9 cellular contexts compared by ENCODE assay signal in genomic region chr2:197197808-197198409, GRCh38.
A peak's percentile ranks its signal among the peaks of the same experiment; 100 is the strongest.
DNase-seq lines count a peak whose midpoint lies in the region; ATAC-seq, FAIRE-seq and TF ChIP-seq lines count a peak whose summit lies in the region.
"Had no signal": no experiment of that assay in that cellular context is flagged by ENCODE, and none has a peak within 500 bp of the region (broad histone marks: within the 10 kb centered on the region; RNA-seq: fewer than 3 reads in every experiment).

No MANE protein-coding gene starts in this region.

- H3K27me3 Mint-ChIP-seq in CD8-positive, alpha-beta T cell (ENCODE audit: low read depth), result no peaks in the 10 kb centered on the region
- peaks cover 2% of the 10 kb centered on the region for H3K27me3 Mint-ChIP-seq in neural progenitor cell (ENCODE audit: insufficient read depth, low read depth)

- FAIRE-seq in D721Med (lab: Jason Lieb, UNC), result no peak

- H3K27me3 ChIP-seq in CD8-positive, alpha-beta T cell (ENCODE audit: insufficient read depth, low read length), result no peaks in the 10 kb centered on the region
- H3K27me3 ChIP-seq in HL-60 (ENCODE audit: insufficient read depth, poor library complexity, severe bottlenecking) (no peaks in the 10 kb centered on the region), ascending aorta (no peaks in the 10 kb centered on the region), neural progenitor cell (no peaks in the 10 kb centered on the region), brain microvascular endothelial cell (replicated peaks) (no peaks in the 10 kb centered on the region)

- peaks cover 28% of the 10 kb centered on the region for H3K36me3 Mint-ChIP-seq in CD8-positive, alpha-beta T cell
- H3K36me3 Mint-ChIP-seq in neural progenitor cell, result no peaks in the 10 kb centered on the region

- H3K4me3 ChIP-seq in CD8-positive, alpha-beta T cell (ENCODE audit: low read depth, low read length), result peak overlapping the region; percentile 47
- H3K4me3 ChIP-seq in HL-60 (replicated peaks; ENCODE audit: insufficient read depth, low read length), result no peak overlapping the region
- H3K4me3 ChIP-seq in ascending aorta, result peak overlapping the region; percentile 29 to 51
- H3K4me3 ChIP-seq in neural progenitor cell, result no peak overlapping the region
- H3K4me3 ChIP-seq in brain microvascular endothelial cell (ENCODE audit: low read depth, low read length), result no peak overlapping the region

- no peaks in the 10 kb centered on the region for H4K20me1 ChIP-seq in neural progenitor cell (ENCODE audit: low read depth)

- no peak overlapping the region for H3K4me2 ChIP-seq in neural progenitor cell

- no peak for TF ChIP-seq CTCF in CD8-positive, alpha-beta T cell (IDR thresholded peaks at IDR 0.05)
- TF ChIP-seq CTCF in HL-60 (IDR thresholded peaks at IDR 0.05; ENCODE audit: insufficient read depth, low read length) (no peak), ascending aorta (IDR thresholded peaks at IDR 0.05) (no peak), neural progenitor cell (IDR thresholded peaks at IDR 0.05) (no peak), brain microvascular endothelial cell (IDR thresholded peaks at IDR 0.05; ENCODE audit: low read depth, low read length, missing control alignments) (no peak), D721Med (IDR thresholded peaks at IDR 0.05; ENCODE audit: insufficient read depth, missing control alignments) (no peak)

- intact Hi-C loops in CD8-positive, alpha-beta T cell (cut with DNase I, micrococcal nuclease), result loop anchor here in 1 of 2 experiments (2.0 to 5.0 kb wide), 2 partner anchors 39 to 59 kb away; no protein-coding TSS in a partner anchor
- intact Hi-C loops in ascending aorta (cut with DNase I), result loop anchor here (5.0 kb wide), 1 partner anchor 254 kb away; the partner anchor contains the start of gene COQ10B

- no peaks in the 10 kb centered on the region for H3K36me3 ChIP-seq in CD8-positive, alpha-beta T cell (ENCODE audit: insufficient read depth, low read length)
- H3K36me3 ChIP-seq in ascending aorta, result no peaks in the 10 kb centered on the region
- no peaks in the 10 kb centered on the region for H3K36me3 ChIP-seq in neural progenitor cell
- no peaks in the 10 kb centered on the region for H3K36me3 ChIP-seq in brain microvascular endothelial cell (replicated peaks)
- H3K36me3 ChIP-seq: WERI-Rb-1 had no signal

- H2AFZ ChIP-seq in neural progenitor cell (replicated peaks), result peak overlapping the region; percentile 36

- CTCF ChIA-PET in CD8-positive, alpha-beta T cell (lab: Charles Lee), result interaction anchor here (0.6 to 7.8 kb wide), 16 partner anchors 8 to 129 kb away, joined by 3 to 89 read pairs (median 5); partner anchors contain the start of gene ANKRD44

- peak overlapping the region; percentile 94 for H3K4me3 Mint-ChIP-seq in CD8-positive, alpha-beta T cell
- H3K4me3 Mint-ChIP-seq in neural progenitor cell, result no peak overlapping the region

- no peak overlapping the region for H3K9ac ChIP-seq in neural progenitor cell

- peaks cover 76% of the 10 kb centered on the region for H3K4me1 ChIP-seq in CD8-positive, alpha-beta T cell (ENCODE audit: insufficient read depth, low read length)
- H3K4me1 ChIP-seq in ascending aorta (peaks cover 17 to 52% of the 10 kb centered on the region in 2 donors), neural progenitor cell (no peaks in the 10 kb centered on the region)

- no peaks in the 10 kb centered on the region for H3K79me2 ChIP-seq in neural progenitor cell (ENCODE audit: low read depth)

- H3K4me1 Mint-ChIP-seq in CD8-positive, alpha-beta T cell (ENCODE audit: low read depth), result peaks cover 84% of the 10 kb centered on the region
- H3K4me1 Mint-ChIP-seq in neural progenitor cell, result peaks cover 11% of the 10 kb centered on the region

- no peaks in the 10 kb centered on the region for H3K9me3 Mint-ChIP-seq in CD8-positive, alpha-beta T cell
- no peaks in the 10 kb centered on the region for H3K9me3 Mint-ChIP-seq in neural progenitor cell

- no peaks in the 10 kb centered on the region for H3F3A ChIP-seq in neural progenitor cell (ENCODE audit: low read depth)

- H3K9me3 ChIP-seq in CD8-positive, alpha-beta T cell (ENCODE audit: low read length), result no peaks in the 10 kb centered on the region
- H3K9me3 ChIP-seq in ascending aorta (no peaks in the 10 kb centered on the region), neural progenitor cell (ENCODE audit: low read depth) (no peaks in the 10 kb centered on the region)

- DNase-seq in CD8-positive, alpha-beta T cell, result no peak
- DNase-seq in HL-60 (ENCODE audit: low read depth in 1 of 2, low spot score in 1 of 2), result no peak
- DNase-seq in ascending aorta (ENCODE audit: low spot score in 2 of 2), result no peak
- no peak for DNase-seq in neural progenitor cell (ENCODE audit: low spot score)
- no peak for DNase-seq in brain microvascular endothelial cell
- no peak for DNase-seq in ACHN
- no peak for DNase-seq in D721Med (ENCODE audit: insufficient read length, low spot score)
- DNase-seq: WERI-Rb-1 had no signal

- in situ Hi-C loops in brain microvascular endothelial cell (cut with HindIII; ENCODE audit: low pct_ligation_motif_present, low sequenced_read_pairs), result no loop called here
- in situ Hi-C loops in ACHN (cut with HindIII; ENCODE audit: low pct_ligation_motif_present, low pct_unique_long_range_greater_than_20kb, low sequenced_read_pairs), result no loop called here

- peak overlapping the region; percentile 66 for H3K27ac ChIP-seq in CD8-positive, alpha-beta T cell (ENCODE audit: low read depth, low read length)
- H3K27ac ChIP-seq in HL-60 (replicated peaks) (peak overlapping the region; percentile 71), ascending aorta (peak overlapping the region; percentile 75 to 80), neural progenitor cell (no peak overlapping the region), brain microvascular endothelial cell (no peak overlapping the region)
- H3K27ac ChIP-seq: WERI-Rb-1 had no signal

- POLR2A ChIA-PET in CD8-positive, alpha-beta T cell (lab: Charles Lee), result interaction anchor here (0.8 to 17.9 kb wide), 28 partner anchors 8 to 130 kb away, joined by 3 to 288 read pairs (median 6); partner anchors contain the start of gene ANKRD44

- peak overlapping the region; percentile 99 for H3K27ac Mint-ChIP-seq in CD8-positive, alpha-beta T cell
- peak overlapping the region; percentile 1 for H3K27ac Mint-ChIP-seq in neural progenitor cell

- ATAC-seq in CD8-positive, alpha-beta T cell, result peak; percentile 6
- ATAC-seq in GM19463 (IDR thresholded peaks at IDR 0.05; ENCODE audit: unreplicated experiment), result no peak

Comparison
In these comparisons a context has a peak if more than half of its experiments do, and no peak if none do; other contexts are left out.
1. H3K27ac ChIP-seq: peak in CD8-positive, alpha-beta T cell (single experiment), HL-60 (single experiment) and ascending aorta (2 of 2); none in neural progenitor cell (single experiment) and brain microvascular endothelial cell (single experiment).
2. H3K4me3 ChIP-seq: peak in CD8-positive, alpha-beta T cell (single experiment) and ascending aorta (2 of 2); none in HL-60 (single experiment), neural progenitor cell (single experiment) and brain microvascular endothelial cell (single experiment).